In genomic region chr16:57054771-57055170, GRCh38 we compare ENCODE assay signal across 20 cellular contexts. TPM values are rescaled to one million over a fixed set of nuclear protein-coding genes. Genes with fewer than 3 reads are reported as not detected.
DNase-seq lines count a peak whose midpoint lies in the region; ATAC-seq and TF ChIP-seq lines count a peak whose summit lies in the region.
"Had no signal": no experiment of that assay in that cellular context is flagged by ENCODE, and none has a peak within 500 bp of the region (broad histone marks: within the 10 kb centered on the region; RNA-seq: fewer than 3 reads in every experiment).

No MANE protein-coding gene starts in this region.

- ATAC-seq in activated naive CD4-positive, alpha-beta T cell treated with anti-CD3 and anti-CD28 coated beads, Interleukin-2, amount 50 U/mL, for 72 hours, result no peak
- no peak for ATAC-seq in activated T-helper 17 cell treated with anti-CD3 and anti-CD28 coated beads, Interleukin-2, amount 50 U/mL, for 72 hours (replicated peaks)
- no peak for ATAC-seq in stimulated activated effector memory CD8-positive, alpha-beta T cell treated with anti-CD3 and anti-CD28 coated beads, Interleukin-12 subunit alpha, Interleukin-12 subunit beta, amount 100 ng/mL, for 72 hours

- H3K4me3 ChIP-seq in WERI-Rb-1 (ENCODE audit: low read depth, low read length), result no peak overlapping the region
- H3K4me3 ChIP-seq: PC-9 had no signal

- H3K27ac ChIP-seq in WERI-Rb-1, result no peak overlapping the region
- H3K27ac ChIP-seq: PC-9 had no signal

- no peak overlapping the region for H3K4me3 Mint-ChIP-seq in IgD-negative memory B cell
- no peak overlapping the region for H3K4me3 Mint-ChIP-seq in activated T-helper 17 cell treated with anti-CD3 and anti-CD28 coated beads, Interleukin-2, amount 50 U/mL, for 72 hours
- H3K4me3 Mint-ChIP-seq in stimulated activated effector memory CD8-positive, alpha-beta T cell treated with anti-CD3 and anti-CD28 coated beads, Interleukin-12 subunit alpha, Interleukin-12 subunit beta, amount 100 ng/mL, for 72 hours, result no peak overlapping the region

- peaks cover 0 to 2% (median 0%) of the 10 kb centered on the region in 3 donors for H3K4me1 Mint-ChIP-seq in IgD-negative memory B cell
- peaks cover 15% of the 10 kb centered on the region for H3K4me1 Mint-ChIP-seq in activated T-helper 17 cell treated with anti-CD3 and anti-CD28 coated beads, Interleukin-2, amount 50 U/mL, for 72 hours
- H3K4me1 Mint-ChIP-seq in stimulated activated effector memory CD8-positive, alpha-beta T cell treated with anti-CD3 and anti-CD28 coated beads, Interleukin-12 subunit alpha, Interleukin-12 subunit beta, amount 100 ng/mL, for 72 hours, result peaks cover 34% of the 10 kb centered on the region

- no peaks in the 10 kb centered on the region for H3K36me3 ChIP-seq in WERI-Rb-1
- H3K36me3 ChIP-seq: BE2C had no signal

- no peak for TF ChIP-seq CTCF in WERI-Rb-1 (IDR thresholded peaks at IDR 0.05; ENCODE audit: low read depth, low read length)

- no peaks in the 10 kb centered on the region for H3K9me3 ChIP-seq in WERI-Rb-1 (ENCODE audit: severe bottlenecking)
- H3K9me3 ChIP-seq: BE2C, Caco-2 had no signal

- peak overlapping the region; percentile 46 to 77 for H3K27ac Mint-ChIP-seq in activated naive CD4-positive, alpha-beta T cell treated with anti-CD3 and anti-CD28 coated beads, Interleukin-2, amount 50 U/mL, for 72 hours
- H3K27ac Mint-ChIP-seq in IgD-negative memory B cell, result peak overlapping the region in 2 of 3 donors; percentile 19 to 32
- peak overlapping the region; percentile 91 for H3K27ac Mint-ChIP-seq in activated T-helper 17 cell treated with anti-CD3 and anti-CD28 coated beads, Interleukin-2, amount 50 U/mL, for 72 hours
- H3K27ac Mint-ChIP-seq in stimulated activated effector memory CD8-positive, alpha-beta T cell treated with anti-CD3 and anti-CD28 coated beads, Interleukin-12 subunit alpha, Interleukin-12 subunit beta, amount 100 ng/mL, for 72 hours, result peak overlapping the region; percentile 67

- peaks cover 16 to 20% of the 10 kb centered on the region in 2 donors for H3K36me3 Mint-ChIP-seq in activated naive CD4-positive, alpha-beta T cell treated with anti-CD3 and anti-CD28 coated beads, Interleukin-2, amount 50 U/mL, for 72 hours
- peaks cover 3% of the 10 kb centered on the region for H3K36me3 Mint-ChIP-seq in IgD-negative memory B cell
- H3K36me3 Mint-ChIP-seq in activated T-helper 17 cell treated with anti-CD3 and anti-CD28 coated beads, Interleukin-2, amount 50 U/mL, for 72 hours (ENCODE audit: low read depth), result peaks cover 98% of the 10 kb centered on the region
- H3K36me3 Mint-ChIP-seq in stimulated activated effector memory CD8-positive, alpha-beta T cell treated with anti-CD3 and anti-CD28 coated beads, Interleukin-12 subunit alpha, Interleukin-12 subunit beta, amount 100 ng/mL, for 72 hours, result peaks cover 87% of the 10 kb centered on the region

- no peak for DNase-seq in activated naive CD4-positive, alpha-beta T cell treated with anti-CD3 and anti-CD28 coated beads, Interleukin-2, amount 50 U/mL, for 72 hours (ENCODE audit: low spot score in 2 of 2)
- DNase-seq in activated naive CD4-positive, alpha-beta T cell treated with anti-CD3 and anti-CD28 coated beads, Interleukin-2, amount 50 U/mL, for 16 hours, result no peak
- no peak for DNase-seq in stimulated activated effector memory CD8-positive, alpha-beta T cell treated with anti-CD3 and anti-CD28 coated beads, Interleukin-12 subunit alpha, Interleukin-12 subunit beta, amount 100 ng/mL, for 72 hours (ENCODE audit: low spot score in 2 of 2)
- no peak for DNase-seq in hypothalamus (lab: John Stamatoyannopoulos, UW)
- DNase-seq in WERI-Rb-1, result no peak
- DNase-seq: BE2C, Caco-2, DMS 273 treated with DMSO at 0.1 percent for 48 hours, DMS79 treated with DMSO at 0.1 percent for 48 hours, KG1, NCI-H1092, NCI-H1436, NCI-H2029, NCI-H2227 treated with DMSO at 0.1 percent for 48 hours, NCI-H510A, PC-9, RPMI8226, SHP77 treated with DMSO at 0.1 percent for 48 hours had no signal

- H3K27me3 ChIP-seq in WERI-Rb-1 (ENCODE audit: insufficient read depth, low read depth, severe bottlenecking), result no peaks in the 10 kb centered on the region
- H3K27me3 ChIP-seq: BE2C had no signal

- no peaks in the 10 kb centered on the region for H3K27me3 Mint-ChIP-seq in IgD-negative memory B cell
- no peaks in the 10 kb centered on the region for H3K27me3 Mint-ChIP-seq in activated T-helper 17 cell treated with anti-CD3 and anti-CD28 coated beads, Interleukin-2, amount 50 U/mL, for 72 hours

- H3K9me3 Mint-ChIP-seq in activated naive CD4-positive, alpha-beta T cell treated with anti-CD3 and anti-CD28 coated beads, Interleukin-2, amount 50 U/mL, for 72 hours, result no peaks in the 10 kb centered on the region
- H3K9me3 Mint-ChIP-seq in IgD-negative memory B cell, result no peaks in the 10 kb centered on the region
- H3K9me3 Mint-ChIP-seq in activated T-helper 17 cell treated with anti-CD3 and anti-CD28 coated beads, Interleukin-2, amount 50 U/mL, for 72 hours, result no peaks in the 10 kb centered on the region
- H3K9me3 Mint-ChIP-seq in stimulated activated effector memory CD8-positive, alpha-beta T cell treated with anti-CD3 and anti-CD28 coated beads, Interleukin-12 subunit alpha, Interleukin-12 subunit beta, amount 100 ng/mL, for 72 hours, result no peaks in the 10 kb centered on the region

RNA-seq across cellular contexts. Expression of gene CPNE2, which starts 37.6 kb away (rescaled TPM):
- total RNA-seq in activated naive CD4-positive, alpha-beta T cell treated with anti-CD3 and anti-CD28 coated beads, Interleukin-2, amount 50 U/mL, for 72 hours, result 10 to 100 TPM in 1 of 2 donors, 1 to 10 TPM in 1; 5.1 to 11.5 TPM
- 2.0 TPM for polyA plus RNA-seq in IgD-negative memory B cell
- total RNA-seq in activated T-helper 17 cell treated with anti-CD3 and anti-CD28 coated beads, Interleukin-2, amount 50 U/mL, for 72 hours, result 1 to 10 TPM; 3.8 to 4.4 TPM

Comparison
In these comparisons a context has a peak if more than half of its experiments do, and no peak if none do; other contexts are left out.
1. H3K27ac Mint-ChIP-seq: peak in every context shown above with its lines; median percentile 91 in activated T-helper 17 cell treated with anti-CD3 and anti-CD28 coated beads, Interleukin-2, amount 50 U/mL, for 72 hours; 67 in stimulated activated effector memory CD8-positive, alpha-beta T cell treated with anti-CD3 and anti-CD28 coated beads, Interleukin-12 subunit alpha, Interleukin-12 subunit beta, amount 100 ng/mL, for 72 hours; 62 in activated naive CD4-positive, alpha-beta T cell treated with anti-CD3 and anti-CD28 coated beads, Interleukin-2, amount 50 U/mL, for 72 hours; 26 in IgD-negative memory B cell.